ENCODE assay signal across 22 cellular contexts in genomic region chr11:102283088-102283487, GRCh38. TPM values are rescaled to one million over a fixed set of nuclear protein-coding genes. Genes with fewer than 3 reads are reported as not detected.
A peak's percentile ranks its signal among the peaks of the same experiment; 100 is the strongest.
DNase-seq lines count a peak whose midpoint lies in the region; FAIRE-seq and TF ChIP-seq lines count a peak whose summit lies in the region.
"Had no signal": no experiment of that assay in that cellular context is flagged by ENCODE, and none has a peak within 500 bp of the region (broad histone marks: within the 10 kb centered on the region; RNA-seq: fewer than 3 reads in every experiment).

No MANE protein-coding gene starts in this region.

- H3K4me2 ChIP-seq in astrocyte (ENCODE audit: low read length) = no peak overlapping the region

- no peak for FAIRE-seq in astrocyte (lab: Jason Lieb, UNC)

- peak; percentile 14 for DNase-seq in SIG-M5 treated with dmso at 0.1 percent for 504 hours (lab: John Stamatoyannopoulos, UW; ENCODE audit: unreplicated experiment)
- no peak for DNase-seq in SIG-M5 (lab: John Stamatoyannopoulos, UW)
- DNase-seq in NOMO-1 (lab: John Stamatoyannopoulos, UW; ENCODE audit: unreplicated experiment in 2 of 2) = peak; percentile 54 to 81
- peak; percentile 68 for DNase-seq in astrocyte (ENCODE audit: low read depth)
- DNase-seq in SK-N-DZ (ENCODE audit: low spot score) = no peak
- no peak for DNase-seq in endodermal cell
- no peak for DNase-seq in GM13976 (ENCODE audit: low spot score)
- DNase-seq: 8988T; activated CD4-positive, alpha-beta T cell treated with anti-CD3 and anti-CD28 coated beads, Interleukin-2, amount 10 ng/mL, durations not matched to agents 7 days and 5 days; brain microvascular endothelial cell; colonic mucosa; DND-41; glutamatergic neuron; NCI-H524; stimulated activated CD4-positive, alpha-beta T cell treated with anti-CD3 and anti-CD28 coated beads, Interleukin-4, amount 100 ng/mL, for 24 hours; stimulated activated naive CD8-positive, alpha-beta T cell treated with anti-CD3 and anti-CD28 coated beads, Interleukin-15, Interleukin-2, amounts not matched to agents 100 U/mL and 50 U/mL, for 24 hours; upper lobe of left lung had no signal

- H3K27ac Mint-ChIP-seq in astrocyte (ENCODE audit: unreplicated experiment) = no peak overlapping the region
- H3K27ac Mint-ChIP-seq in endodermal cell = no peak overlapping the region
- H3K27ac Mint-ChIP-seq: activated CD4-positive, alpha-beta T cell treated with anti-CD3 and anti-CD28 coated beads, Interleukin-2, amount 10 ng/mL, durations not matched to agents 7 days and 5 days; activated naive CD4-positive, alpha-beta T cell treated with anti-CD3 and anti-CD28 coated beads, Interleukin-2, amount 50 U/mL, for 72 hours; activated T-helper 17 cell treated with anti-CD3 and anti-CD28 coated beads, Interleukin-2, amount 50 U/mL, for 72 hours; T-helper 1 cell treated with Interleukin-12 subunit alpha and Interleukin-12 subunit beta and Interleukin-4 antibody, amounts not matched to agents 30 μg/mL and 1 μg/mL, for 36 hours had no signal

- H3K36me3 ChIP-seq in astrocyte (ENCODE audit: insufficient read depth, low read length) = no peaks in the 10 kb centered on the region
- no peaks in the 10 kb centered on the region for H3K36me3 ChIP-seq in subcutaneous abdominal adipose tissue (ENCODE audit: control insufficient read depth in 5 of 5, insufficient read depth in 5 of 5, low read length in 5 of 5)
- no peaks in the 10 kb centered on the region for H3K36me3 ChIP-seq in endodermal cell (ENCODE audit: control insufficient read depth, insufficient read depth, low read length)
- H3K36me3 ChIP-seq: brain microvascular endothelial cell, colonic mucosa, neutrophil, upper lobe of left lung had no signal

- H3K27me3 ChIP-seq in astrocyte (ENCODE audit: insufficient read depth, low read length) (no peaks in the 10 kb centered on the region), subcutaneous abdominal adipose tissue (ENCODE audit: control insufficient read depth in 5 of 5, insufficient read depth in 4 of 5, low read length in 5 of 5) (no peaks in the 10 kb centered on the region), endodermal cell (ENCODE audit: control insufficient read depth, insufficient read depth, low read length, poor library complexity, severe bottlenecking) (no peaks in the 10 kb centered on the region)
- H3K27me3 ChIP-seq: brain microvascular endothelial cell, colonic mucosa, upper lobe of left lung had no signal

- H3K9ac ChIP-seq in astrocyte (ENCODE audit: low read length) (no peak overlapping the region), subcutaneous abdominal adipose tissue (ENCODE audit: low read length in 5 of 5) (peak overlapping the region in 1 of 5 donors; percentile 59), endodermal cell (ENCODE audit: extremely low read depth, low read length, poor library complexity, severe bottlenecking) (no peak overlapping the region)

- H3K9me3 Mint-ChIP-seq in astrocyte (ENCODE audit: unreplicated experiment) (no peaks in the 10 kb centered on the region), endodermal cell (peaks cover 2% of the 10 kb centered on the region)
- H3K9me3 Mint-ChIP-seq: activated CD4-positive, alpha-beta T cell treated with anti-CD3 and anti-CD28 coated beads, Interleukin-2, amount 10 ng/mL, durations not matched to agents 7 days and 5 days; activated naive CD4-positive, alpha-beta T cell treated with anti-CD3 and anti-CD28 coated beads, Interleukin-2, amount 50 U/mL, for 72 hours; activated T-helper 17 cell treated with anti-CD3 and anti-CD28 coated beads, Interleukin-2, amount 50 U/mL, for 72 hours; T-helper 1 cell treated with Interleukin-12 subunit alpha and Interleukin-12 subunit beta and Interleukin-4 antibody, amounts not matched to agents 30 μg/mL and 1 μg/mL, for 36 hours had no signal

- H3K4me1 ChIP-seq in astrocyte (ENCODE audit: insufficient read depth, low read length) (peaks cover 4% of the 10 kb centered on the region), subcutaneous abdominal adipose tissue (ENCODE audit: control insufficient read depth in 5 of 5, insufficient read depth in 5 of 5, low read length in 5 of 5) (peaks cover 3 to 13% (median 9%) of the 10 kb centered on the region in 5 donors), endodermal cell (ENCODE audit: control insufficient read depth, insufficient read depth, low read length) (no peaks in the 10 kb centered on the region)

- H3K4me3 ChIP-seq in astrocyte (ENCODE audit: insufficient read depth, low read depth, low read length) (no peak overlapping the region), subcutaneous abdominal adipose tissue (ENCODE audit: low read depth in 1 of 5, low read length in 5 of 5) (no peak overlapping the region), endodermal cell (ENCODE audit: low read length) (no peak overlapping the region)
- H3K4me3 ChIP-seq: colonic mucosa, upper lobe of left lung had no signal

- peaks cover 1% of the 10 kb centered on the region for H3K27me3 Mint-ChIP-seq in astrocyte (ENCODE audit: low read depth, unreplicated experiment)
- no peaks in the 10 kb centered on the region for H3K27me3 Mint-ChIP-seq in endodermal cell (ENCODE audit: insufficient read depth)
- H3K27me3 Mint-ChIP-seq: activated CD4-positive, alpha-beta T cell treated with anti-CD3 and anti-CD28 coated beads, Interleukin-2, amount 10 ng/mL, durations not matched to agents 7 days and 5 days; activated T-helper 17 cell treated with anti-CD3 and anti-CD28 coated beads, Interleukin-2, amount 50 U/mL, for 72 hours had no signal

- H3K79me2 ChIP-seq in astrocyte (ENCODE audit: insufficient read depth, low read length) = no peaks in the 10 kb centered on the region

- H2AFZ ChIP-seq in astrocyte (ENCODE audit: low read depth, low read length) = no peak overlapping the region

- TF ChIP-seq CTCF in astrocyte (IDR thresholded peaks at IDR 0.05; ENCODE audit: insufficient read depth, low read depth, low read length) = no peak
- TF ChIP-seq CTCF in endodermal cell (conservative IDR thresholded peaks at IDR 0.05) = no peak
- no peak for TF ChIP-seq CTCF in GM13976 (IDR thresholded peaks at IDR 0.05; ENCODE audit: borderline replicate concordance, control extremely low read depth, extremely low read depth, insufficient read depth, missing control alignments)

- H3K9me3 ChIP-seq in astrocyte (ENCODE audit: insufficient read depth, low read depth, low read length) = no peaks in the 10 kb centered on the region
- H3K9me3 ChIP-seq in subcutaneous abdominal adipose tissue (ENCODE audit: control insufficient read depth in 5 of 5, low read length in 5 of 5) = no peaks in the 10 kb centered on the region
- H3K9me3 ChIP-seq in endodermal cell (ENCODE audit: control insufficient read depth, low read length) = no peaks in the 10 kb centered on the region
- H3K9me3 ChIP-seq: colonic mucosa, neutrophil, upper lobe of left lung had no signal

- 91% methylated on average over 1 of the region's 1 CpG; no CpG with 5 or more reads in 1 of the 2 experiments for WGBS in endodermal cell (ENCODE audit: insufficient coverage in 1 of 2, insufficient read length in 1 of 2), 2 experiments

- H3K4me3 Mint-ChIP-seq in astrocyte (ENCODE audit: unreplicated experiment) = no peak overlapping the region
- H3K4me3 Mint-ChIP-seq in endodermal cell = no peak overlapping the region
- H3K4me3 Mint-ChIP-seq: activated CD4-positive, alpha-beta T cell treated with anti-CD3 and anti-CD28 coated beads, Interleukin-2, amount 10 ng/mL, durations not matched to agents 7 days and 5 days; activated T-helper 17 cell treated with anti-CD3 and anti-CD28 coated beads, Interleukin-2, amount 50 U/mL, for 72 hours; T-helper 1 cell treated with Interleukin-12 subunit alpha and Interleukin-12 subunit beta and Interleukin-4 antibody, amounts not matched to agents 30 μg/mL and 1 μg/mL, for 36 hours had no signal

- no peaks in the 10 kb centered on the region for H4K20me1 ChIP-seq in astrocyte (ENCODE audit: insufficient read depth, low read length)

- in situ Hi-C loops in GM13976 (cut with MboI; ENCODE audit: low sequenced_read_pairs, unreplicated experiment) = loop anchor here (10.0 kb wide), 2 partner anchors 212 to 322 kb away; no protein-coding TSS in a partner anchor

- H3K27ac ChIP-seq in astrocyte (ENCODE audit: low read depth, low read length) (no peak overlapping the region), subcutaneous abdominal adipose tissue (ENCODE audit: low read depth, low read length) (peak overlapping the region; percentile 17), endodermal cell (ENCODE audit: low read depth, low read length) (no peak overlapping the region)
- H3K27ac ChIP-seq: brain microvascular endothelial cell, colonic mucosa, neutrophil, upper lobe of left lung had no signal

- H3K4me1 Mint-ChIP-seq in astrocyte (ENCODE audit: low read depth, unreplicated experiment) = peaks cover 4% of the 10 kb centered on the region
- H3K4me1 Mint-ChIP-seq in endodermal cell = peaks cover 15% of the 10 kb centered on the region

- H3K36me3 Mint-ChIP-seq in astrocyte (ENCODE audit: low read depth, unreplicated experiment) (no peaks in the 10 kb centered on the region), endodermal cell (ENCODE audit: low read depth) (no peaks in the 10 kb centered on the region)
- H3K36me3 Mint-ChIP-seq: activated naive CD4-positive, alpha-beta T cell treated with anti-CD3 and anti-CD28 coated beads, Interleukin-2, amount 50 U/mL, for 72 hours had no signal

RNA-seq across cellular contexts. Expression of gene BIRC3, which starts 34.2 kb away (rescaled TPM):
- total RNA-seq in astrocyte (2.2 and 2.6 TPM in 2 replicates), endodermal cell (under 1 TPM; 0.04 to 0.07 TPM)
- polyA plus RNA-seq in SK-N-DZ (2014; cell fraction: cytosol; rRNA removed) = not detected in 2 replicates
- not detected in 2 replicates for polyA plus RNA-seq in SK-N-DZ (2014; cell fraction: nucleus; rRNA removed)
- polyA plus RNA-seq in endodermal cell (2013, experiment 1 of 2) = 0.18 TPM
- 0.41 TPM for polyA plus RNA-seq in endodermal cell (2013, experiment 2 of 2)

Comparison
In these comparisons a context has a peak if more than half of its experiments do, and no peak if none do; other contexts are left out.
1. DNase-seq: peak in SIG-M5 treated with dmso at 0.1 percent for 504 hours (single experiment), NOMO-1 (2 of 2) and astrocyte (single experiment); none in SIG-M5 (single experiment), SK-N-DZ (single experiment), endodermal cell (single experiment) and GM13976 (single experiment).